Comparison of ENCODE assay signal across 9 cellular contexts in the genomic region with DNA sequence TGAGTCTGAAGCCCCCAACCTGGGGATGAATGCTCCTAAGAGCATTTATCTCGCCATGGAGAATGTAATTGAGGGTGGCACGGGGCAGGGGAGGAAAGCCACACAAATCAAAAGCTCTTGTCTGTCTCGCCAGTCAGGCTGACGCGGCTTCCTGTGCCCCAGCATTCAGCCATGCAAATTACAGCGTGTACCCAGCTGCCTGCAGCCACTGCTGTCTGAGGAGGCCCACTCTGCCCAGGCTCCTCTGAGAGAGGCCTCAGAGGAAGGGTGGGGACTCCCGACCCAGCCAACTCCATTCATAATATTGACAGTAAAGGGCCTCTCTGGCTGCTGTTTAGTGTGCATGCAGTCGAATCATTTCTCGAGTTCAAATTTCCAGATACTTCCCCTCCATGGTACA. TPM values are rescaled to one million over a fixed set of nuclear protein-coding genes. Genes with fewer than 3 reads are reported as not detected.
DNase-seq lines count a peak whose midpoint lies in the region; ATAC-seq lines count a peak whose summit lies in the region.
"Had no signal": no experiment of that assay in that cellular context is flagged by ENCODE, and none has a peak within 500 bp of the region (broad histone marks: within the 10 kb centered on the region; RNA-seq: fewer than 3 reads in every experiment).

No MANE protein-coding gene starts in this region.

- H3K4me3 Mint-ChIP-seq in IgD-negative memory B cell, result peak overlapping the region; percentile 28 to 95 (median 80)
- H3K4me3 Mint-ChIP-seq in activated naive CD8-positive, alpha-beta T cell treated with anti-CD3 and anti-CD28 coated beads, Interleukin-2, amount 50 U/mL, for 24 hours, result peak overlapping the region; percentile 71

- peak overlapping the region; percentile 79 to 99 (median 89) for H3K27ac Mint-ChIP-seq in IgD-negative memory B cell
- peak overlapping the region; percentile 92 for H3K27ac Mint-ChIP-seq in activated naive CD8-positive, alpha-beta T cell treated with anti-CD3 and anti-CD28 coated beads, Interleukin-2, amount 50 U/mL, for 24 hours

- no peaks in the 10 kb centered on the region for H3K9me3 Mint-ChIP-seq in IgD-negative memory B cell
- H3K9me3 Mint-ChIP-seq in activated naive CD8-positive, alpha-beta T cell treated with anti-CD3 and anti-CD28 coated beads, Interleukin-2, amount 50 U/mL, for 24 hours, result no peaks in the 10 kb centered on the region

- peak; percentile 71 for ATAC-seq in GM21381 (IDR thresholded peaks at IDR 0.05; ENCODE audit: unreplicated experiment)
- ATAC-seq in activated naive CD8-positive, alpha-beta T cell treated with anti-CD3 and anti-CD28 coated beads, Interleukin-2, amount 50 U/mL, for 24 hours, result peak; percentile 95
- ATAC-seq: K562 had no signal

- H3K36me3 Mint-ChIP-seq in IgD-negative memory B cell, result no peaks in the 10 kb centered on the region
- peaks cover 11% of the 10 kb centered on the region for H3K36me3 Mint-ChIP-seq in activated naive CD8-positive, alpha-beta T cell treated with anti-CD3 and anti-CD28 coated beads, Interleukin-2, amount 50 U/mL, for 24 hours (ENCODE audit: low read depth)

- in situ Hi-C loops in Caki2 (cut with HindIII; ENCODE audit: low pct_unique_long_range_greater_than_20kb, low sequenced_read_pairs), result no loop called here
- in situ Hi-C loops in ACHN (cut with HindIII; ENCODE audit: low pct_ligation_motif_present, low pct_unique_long_range_greater_than_20kb, low sequenced_read_pairs), result loop anchor here (25.0 kb wide), 1 partner anchor 259 kb away; no protein-coding TSS in a partner anchor

- H3K27me3 Mint-ChIP-seq in IgD-negative memory B cell, result no peaks in the 10 kb centered on the region
- no peaks in the 10 kb centered on the region for H3K27me3 Mint-ChIP-seq in activated naive CD8-positive, alpha-beta T cell treated with anti-CD3 and anti-CD28 coated beads, Interleukin-2, amount 50 U/mL, for 24 hours

- DNase-seq in Caki2 (ENCODE audit: low read depth), result peak; percentile 61
- DNase-seq in SW480 (ENCODE audit: low spot score), result peak; percentile 62
- DNase-seq in activated naive CD8-positive, alpha-beta T cell treated with anti-CD3 and anti-CD28 coated beads, Interleukin-2, amount 50 U/mL, for 24 hours, result peak; percentile 80
- peak in 40 of 51 donors; percentile 4 to 78 (median 58) for DNase-seq in hypothalamus (lab: John Stamatoyannopoulos, UW)
- DNase-seq in stimulated activated CD4-positive, alpha-beta T cell treated with anti-CD3 and anti-CD28 coated beads, Interleukin-2, amount 100 ng/mL, for 4 hours (ENCODE audit: low read depth), result peak; percentile 55
- no peak for DNase-seq in ACHN

- H3K4me1 Mint-ChIP-seq in IgD-negative memory B cell, result peaks cover 51 to 74% (median 60%) of the 10 kb centered on the region in 3 donors
- H3K4me1 Mint-ChIP-seq in activated naive CD8-positive, alpha-beta T cell treated with anti-CD3 and anti-CD28 coated beads, Interleukin-2, amount 50 U/mL, for 24 hours, result peaks cover 98% of the 10 kb centered on the region

RNA-seq across cellular contexts. Expression of a gene that starts 22.0 kb away (rescaled TPM):
- 38.0 and 50.2 TPM in 2 replicates for total RNA-seq in Caki2 (2014; rRNA removed; shearing (Covaris generic); ENCODE audit: low replicate concordance)
- polyA plus RNA-seq in IgD-negative memory B cell, result 0.48 TPM
